In the genomic region with DNA sequence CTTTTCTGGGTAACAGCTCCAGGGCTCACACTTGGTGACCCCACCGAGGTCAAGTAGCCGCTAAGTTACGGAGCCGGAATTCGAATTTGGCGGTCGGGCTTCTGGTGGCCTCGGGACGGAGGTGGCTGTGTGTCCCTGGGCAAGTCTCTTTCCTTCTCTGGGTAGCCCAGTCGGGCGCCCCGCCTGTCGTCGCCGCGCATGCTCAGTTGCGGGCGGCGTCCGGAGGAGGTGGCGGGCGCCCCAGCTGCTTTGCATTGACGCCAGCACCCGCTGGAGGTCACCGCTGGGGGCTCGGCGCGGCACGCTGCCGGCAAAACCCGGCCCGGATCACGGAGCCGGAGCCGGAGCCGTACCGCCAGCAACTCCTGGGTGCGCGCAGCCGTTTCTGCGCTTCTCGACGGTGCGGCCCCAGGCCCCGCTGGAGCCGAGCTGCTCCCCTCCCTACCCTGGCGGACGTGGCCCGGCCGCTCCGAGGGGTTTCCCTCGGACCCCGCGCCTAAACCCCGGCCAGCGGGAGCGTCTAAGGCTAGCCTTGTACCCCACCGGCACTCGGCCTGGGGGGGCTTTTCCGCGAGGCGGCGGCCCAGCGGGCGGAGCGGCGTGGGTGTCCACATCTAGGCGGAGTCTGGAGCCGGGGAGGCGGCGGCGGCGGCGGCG, we compare ENCODE assay signal across 1 cellular context.
A peak's percentile ranks its signal among the peaks of the same experiment; 100 is the strongest.
TF ChIP-seq lines count a peak whose summit lies in the region.

No MANE protein-coding gene starts in this region.

TF ChIP-seq in K562, 482 proteins besides CTCF, POLR2A, EP300 and RAD21 (continued from another document and continues in another):
- TF ChIP-seq ZNF444 (CRISPR knock-in tag; IDR thresholded peaks at IDR 0.05), result no peak
- peak; percentile 30 to 58; a peak in 3 of 4 replicates for TF ChIP-seq FOXK2 (conservative IDR thresholded peaks at IDR 0.05 in 1 of 2, IDR thresholded peaks at IDR 0.05 in 1 of 2; ENCODE audit: low read depth in 2 of 2)
- TF ChIP-seq, protein P1, sequence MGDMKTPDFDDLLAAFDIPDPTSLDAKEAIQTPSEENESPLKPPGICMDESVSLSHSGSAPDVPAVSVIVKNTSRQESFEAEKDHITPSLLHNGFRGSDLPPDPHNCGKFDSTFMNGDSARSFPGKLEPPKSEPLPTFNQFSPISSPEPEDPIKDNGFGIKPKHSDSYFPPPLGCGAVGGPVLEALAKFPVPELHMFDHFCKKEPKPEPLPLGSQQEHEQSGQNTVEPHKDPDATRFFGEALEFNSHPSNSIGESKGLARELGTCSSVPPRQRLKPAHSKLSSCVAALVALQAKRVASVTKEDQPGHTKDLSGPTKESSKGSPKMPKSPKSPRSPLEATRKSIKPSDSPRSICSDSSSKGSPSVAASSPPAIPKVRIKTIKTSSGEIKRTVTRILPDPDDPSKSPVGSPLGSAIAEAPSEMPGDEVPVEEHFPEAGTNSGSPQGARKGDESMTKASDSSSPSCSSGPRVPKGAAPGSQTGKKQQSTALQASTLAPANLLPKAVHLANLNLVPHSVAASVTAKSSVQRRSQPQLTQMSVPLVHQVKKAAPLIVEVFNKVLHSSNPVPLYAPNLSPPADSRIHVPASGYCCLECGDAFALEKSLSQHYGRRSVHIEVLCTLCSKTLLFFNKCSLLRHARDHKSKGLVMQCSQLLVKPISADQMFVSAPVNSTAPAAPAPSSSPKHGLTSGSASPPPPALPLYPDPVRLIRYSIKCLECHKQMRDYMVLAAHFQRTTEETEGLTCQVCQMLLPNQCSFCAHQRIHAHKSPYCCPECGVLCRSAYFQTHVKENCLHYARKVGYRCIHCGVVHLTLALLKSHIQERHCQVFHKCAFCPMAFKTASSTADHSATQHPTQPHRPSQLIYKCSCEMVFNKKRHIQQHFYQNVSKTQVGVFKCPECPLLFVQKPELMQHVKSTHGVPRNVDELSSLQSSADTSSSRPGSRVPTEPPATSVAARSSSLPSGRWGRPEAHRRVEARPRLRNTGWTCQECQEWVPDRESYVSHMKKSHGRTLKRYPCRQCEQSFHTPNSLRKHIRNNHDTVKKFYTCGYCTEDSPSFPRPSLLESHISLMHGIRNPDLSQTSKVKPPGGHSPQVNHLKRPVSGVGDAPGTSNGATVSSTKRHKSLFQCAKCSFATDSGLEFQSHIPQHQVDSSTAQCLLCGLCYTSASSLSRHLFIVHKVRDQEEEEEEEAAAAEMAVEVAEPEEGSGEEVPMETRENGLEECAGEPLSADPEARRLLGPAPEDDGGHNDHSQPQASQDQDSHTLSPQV (IDR thresholded peaks at IDR 0.05), result peak; percentile 14; the same call in 1 of the 2 replicates
- peak; percentile 93 for TF ChIP-seq CCNT2 (IDR thresholded peaks at IDR 0.05; ENCODE audit: borderline replicate concordance, extremely low read depth, insufficient read length, low read depth, low read length)
- TF ChIP-seq, protein P2, sequence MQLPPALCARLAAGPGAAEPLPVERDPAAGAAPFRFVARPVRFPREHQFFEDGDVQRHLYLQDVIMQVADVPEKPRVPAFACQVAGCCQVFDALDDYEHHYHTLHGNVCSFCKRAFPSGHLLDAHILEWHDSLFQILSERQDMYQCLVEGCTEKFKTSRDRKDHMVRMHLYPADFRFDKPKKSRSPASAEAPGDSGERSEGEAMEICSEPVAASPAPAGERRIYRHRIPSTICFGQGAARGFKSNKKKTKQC (CRISPR knock-in tag; IDR thresholded peaks at IDR 0.05), result peak; percentile 53; the same call in 1 of the 2 replicates
- TF ChIP-seq CREB1 (IDR thresholded peaks at IDR 0.05), result peak; percentile 76
- TF ChIP-seq CREB1 (CRISPR knock-in tag; IDR thresholded peaks at IDR 0.05), result peak; percentile 88
- no peak for TF ChIP-seq DDX20 (tag; IDR thresholded peaks at IDR 0.05; ENCODE audit: low read depth)
- TF ChIP-seq, protein P3, sequence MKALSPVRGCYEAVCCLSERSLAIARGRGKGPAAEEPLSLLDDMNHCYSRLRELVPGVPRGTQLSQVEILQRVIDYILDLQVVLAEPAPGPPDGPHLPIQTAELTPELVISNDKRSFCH (CRISPR knock-in tag; IDR thresholded peaks at IDR 0.05), result no peak
- TF ChIP-seq, protein P3 (tag; IDR thresholded peaks at IDR 0.05), result peak; percentile 47; the same call in 1 of the 2 replicates
- TF ChIP-seq, protein P4, sequence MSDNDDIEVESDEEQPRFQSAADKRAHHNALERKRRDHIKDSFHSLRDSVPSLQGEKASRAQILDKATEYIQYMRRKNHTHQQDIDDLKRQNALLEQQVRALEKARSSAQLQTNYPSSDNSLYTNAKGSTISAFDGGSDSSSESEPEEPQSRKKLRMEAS (CRISPR knock-in tag; IDR thresholded peaks at IDR 0.05), result peak; percentile 77
- peak; percentile 69; the same call in 1 of the 2 replicates for TF ChIP-seq SAFB (IDR thresholded peaks at IDR 0.05; ENCODE audit: borderline replicate concordance, low read depth, low read length)
- 0 out of 2 replicates have a peak, but pooled peaks have one; percentile 30 for TF ChIP-seq DMBX1 (CRISPR knock-in tag; IDR thresholded peaks at IDR 0.05; ENCODE audit: borderline replicate concordance)
- TF ChIP-seq, protein P5, sequence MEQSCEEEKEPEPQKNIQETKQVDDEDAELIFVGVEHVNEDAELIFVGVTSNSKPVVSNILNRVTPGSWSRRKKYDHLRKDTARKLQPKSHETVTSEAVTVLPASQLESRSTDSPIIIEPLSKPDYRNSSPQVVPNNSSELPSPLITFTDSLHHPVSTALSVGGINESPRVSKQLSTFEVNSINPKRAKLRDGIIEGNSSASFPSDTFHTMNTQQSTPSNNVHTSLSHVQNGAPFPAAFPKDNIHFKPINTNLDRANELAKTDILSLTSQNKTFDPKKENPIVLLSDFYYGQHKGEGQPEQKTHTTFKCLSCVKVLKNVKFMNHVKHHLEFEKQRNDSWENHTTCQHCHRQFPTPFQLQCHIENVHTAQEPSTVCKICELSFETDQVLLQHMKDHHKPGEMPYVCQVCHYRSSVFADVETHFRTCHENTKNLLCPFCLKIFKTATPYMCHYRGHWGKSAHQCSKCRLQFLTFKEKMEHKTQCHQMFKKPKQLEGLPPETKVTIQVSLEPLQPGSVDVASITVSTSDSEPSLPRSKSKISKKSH (CRISPR knock-in tag; IDR thresholded peaks at IDR 0.05), result no peak
- TF ChIP-seq LCOR (CRISPR knock-in tag; IDR thresholded peaks at IDR 0.05), result no peak; the same call in 1 of the 2 replicates
- TF ChIP-seq CBFA2T3 (IDR thresholded peaks at IDR 0.05), result peak; percentile 26; the same call in 1 of the 2 replicates
- TF ChIP-seq JUND (IDR thresholded peaks at IDR 0.05; ENCODE audit: borderline replicate concordance, low read depth, low read length), result peak; percentile 77
- TF ChIP-seq JUND (tag; IDR thresholded peaks at IDR 0.05; ENCODE audit: borderline replicate concordance, low read depth, low read length), result peak; percentile 42; the same call in 1 of the 3 replicates
- peak; percentile 91 for TF ChIP-seq SMAD4 (CRISPR knock-in tag; conservative IDR thresholded peaks at IDR 0.05)
- TF ChIP-seq, protein P6, sequence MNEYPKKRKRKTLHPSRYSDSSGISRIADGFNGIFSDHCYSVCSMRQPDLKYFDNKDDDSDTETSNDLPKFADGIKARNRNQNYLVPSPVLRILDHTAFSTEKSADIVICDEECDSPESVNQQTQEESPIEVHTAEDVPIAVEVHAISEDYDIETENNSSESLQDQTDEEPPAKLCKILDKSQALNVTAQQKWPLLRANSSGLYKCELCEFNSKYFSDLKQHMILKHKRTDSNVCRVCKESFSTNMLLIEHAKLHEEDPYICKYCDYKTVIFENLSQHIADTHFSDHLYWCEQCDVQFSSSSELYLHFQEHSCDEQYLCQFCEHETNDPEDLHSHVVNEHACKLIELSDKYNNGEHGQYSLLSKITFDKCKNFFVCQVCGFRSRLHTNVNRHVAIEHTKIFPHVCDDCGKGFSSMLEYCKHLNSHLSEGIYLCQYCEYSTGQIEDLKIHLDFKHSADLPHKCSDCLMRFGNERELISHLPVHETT (CRISPR knock-in tag; conservative IDR thresholded peaks at IDR 0.05 in 1 of 2, IDR thresholded peaks at IDR 0.05 in 1 of 2), result no peak; a peak in 1 of 4 replicates
- TF ChIP-seq MTA3 (IDR thresholded peaks at IDR 0.05; ENCODE audit: borderline replicate concordance), result peak; percentile 56; the same call in 1 of the 2 replicates
- TF ChIP-seq, protein P7, sequence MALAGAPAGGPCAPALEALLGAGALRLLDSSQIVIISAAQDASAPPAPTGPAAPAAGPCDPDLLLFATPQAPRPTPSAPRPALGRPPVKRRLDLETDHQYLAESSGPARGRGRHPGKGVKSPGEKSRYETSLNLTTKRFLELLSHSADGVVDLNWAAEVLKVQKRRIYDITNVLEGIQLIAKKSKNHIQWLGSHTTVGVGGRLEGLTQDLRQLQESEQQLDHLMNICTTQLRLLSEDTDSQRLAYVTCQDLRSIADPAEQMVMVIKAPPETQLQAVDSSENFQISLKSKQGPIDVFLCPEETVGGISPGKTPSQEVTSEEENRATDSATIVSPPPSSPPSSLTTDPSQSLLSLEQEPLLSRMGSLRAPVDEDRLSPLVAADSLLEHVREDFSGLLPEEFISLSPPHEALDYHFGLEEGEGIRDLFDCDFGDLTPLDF (CRISPR knock-in tag; IDR thresholded peaks at IDR 0.05), result peak; percentile 81; the same call in 1 of the 2 replicates
- 0 out of 2 replicates have a peak, but pooled peaks have one; percentile 24 for TF ChIP-seq RBM34 (IDR thresholded peaks at IDR 0.05; ENCODE audit: borderline replicate concordance, insufficient read depth, low read length)
- TF ChIP-seq, protein P8, sequence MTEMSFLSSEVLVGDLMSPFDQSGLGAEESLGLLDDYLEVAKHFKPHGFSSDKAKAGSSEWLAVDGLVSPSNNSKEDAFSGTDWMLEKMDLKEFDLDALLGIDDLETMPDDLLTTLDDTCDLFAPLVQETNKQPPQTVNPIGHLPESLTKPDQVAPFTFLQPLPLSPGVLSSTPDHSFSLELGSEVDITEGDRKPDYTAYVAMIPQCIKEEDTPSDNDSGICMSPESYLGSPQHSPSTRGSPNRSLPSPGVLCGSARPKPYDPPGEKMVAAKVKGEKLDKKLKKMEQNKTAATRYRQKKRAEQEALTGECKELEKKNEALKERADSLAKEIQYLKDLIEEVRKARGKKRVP (CRISPR knock-in tag; IDR thresholded peaks at IDR 0.05), result no peak
- TF ChIP-seq PML (IDR thresholded peaks at IDR 0.05; ENCODE audit: low read length), result peak; percentile 9; the same call in 1 of the 2 replicates
- no peak for TF ChIP-seq ZNF274 (IDR thresholded peaks at IDR 0.05; ENCODE audit: borderline replicate concordance, low read depth, low read length)
- TF ChIP-seq ZFX (CRISPR knock-in tag; IDR thresholded peaks at IDR 0.05), result peak; percentile 85
- TF ChIP-seq KAT8 (IDR thresholded peaks at IDR 0.05; ENCODE audit: low read depth), result no peak
- peak; percentile 74 for TF ChIP-seq ZBTB7A (IDR thresholded peaks at IDR 0.05; ENCODE audit: borderline replicate concordance, control insufficient read depth, low read depth, low read length)
- TF ChIP-seq SLC30A9 (CRISPR knock-in tag; IDR thresholded peaks at IDR 0.05), result no peak
- no peak for TF ChIP-seq GATAD2A (IDR thresholded peaks at IDR 0.05)
- TF ChIP-seq RBFOX2 (IDR thresholded peaks at IDR 0.05; ENCODE audit: low read depth, low read length), result peak; percentile 83
- TF ChIP-seq NR2F6 (CRISPR knock-in tag; IDR thresholded peaks at IDR 0.05), result 0 out of 2 replicates have a peak, but pooled peaks have one; percentile 60
- TF ChIP-seq, protein P9, sequence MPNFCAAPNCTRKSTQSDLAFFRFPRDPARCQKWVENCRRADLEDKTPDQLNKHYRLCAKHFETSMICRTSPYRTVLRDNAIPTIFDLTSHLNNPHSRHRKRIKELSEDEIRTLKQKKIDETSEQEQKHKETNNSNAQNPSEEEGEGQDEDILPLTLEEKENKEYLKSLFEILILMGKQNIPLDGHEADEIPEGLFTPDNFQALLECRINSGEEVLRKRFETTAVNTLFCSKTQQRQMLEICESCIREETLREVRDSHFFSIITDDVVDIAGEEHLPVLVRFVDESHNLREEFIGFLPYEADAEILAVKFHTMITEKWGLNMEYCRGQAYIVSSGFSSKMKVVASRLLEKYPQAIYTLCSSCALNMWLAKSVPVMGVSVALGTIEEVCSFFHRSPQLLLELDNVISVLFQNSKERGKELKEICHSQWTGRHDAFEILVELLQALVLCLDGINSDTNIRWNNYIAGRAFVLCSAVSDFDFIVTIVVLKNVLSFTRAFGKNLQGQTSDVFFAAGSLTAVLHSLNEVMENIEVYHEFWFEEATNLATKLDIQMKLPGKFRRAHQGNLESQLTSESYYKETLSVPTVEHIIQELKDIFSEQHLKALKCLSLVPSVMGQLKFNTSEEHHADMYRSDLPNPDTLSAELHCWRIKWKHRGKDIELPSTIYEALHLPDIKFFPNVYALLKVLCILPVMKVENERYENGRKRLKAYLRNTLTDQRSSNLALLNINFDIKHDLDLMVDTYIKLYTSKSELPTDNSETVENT (CRISPR knock-in tag; IDR thresholded peaks at IDR 0.05), result peak; percentile 75
- TF ChIP-seq KLF1 (tag; IDR thresholded peaks at IDR 0.05), result no peak
- no peak for TF ChIP-seq CHCHD3 (CRISPR knock-in tag; IDR thresholded peaks at IDR 0.05)
- TF ChIP-seq, protein P10, sequence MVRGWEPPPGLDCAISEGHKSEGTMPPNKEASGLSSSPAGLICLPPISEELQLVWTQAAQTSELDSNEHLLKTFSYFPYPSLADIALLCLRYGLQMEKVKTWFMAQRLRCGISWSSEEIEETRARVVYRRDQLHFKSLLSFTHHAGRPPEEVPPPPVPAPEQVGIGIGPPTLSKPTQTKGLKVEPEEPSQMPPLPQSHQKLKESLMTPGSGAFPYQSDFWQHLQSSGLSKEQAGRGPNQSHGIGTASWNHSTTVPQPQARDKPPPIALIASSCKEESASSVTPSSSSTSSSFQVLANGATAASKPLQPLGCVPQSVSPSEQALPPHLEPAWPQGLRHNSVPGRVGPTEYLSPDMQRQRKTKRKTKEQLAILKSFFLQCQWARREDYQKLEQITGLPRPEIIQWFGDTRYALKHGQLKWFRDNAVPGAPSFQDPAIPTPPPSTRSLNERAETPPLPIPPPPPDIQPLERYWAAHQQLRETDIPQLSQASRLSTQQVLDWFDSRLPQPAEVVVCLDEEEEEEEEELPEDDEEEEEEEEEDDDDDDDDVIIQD (CRISPR knock-in tag; IDR thresholded peaks at IDR 0.05), result no peak
- TF ChIP-seq NCOA1 (IDR thresholded peaks at IDR 0.05; ENCODE audit: low read depth), result no peak
- TF ChIP-seq HIVEP1 (CRISPR knock-in tag; IDR thresholded peaks at IDR 0.05), result peak; percentile 80; the same call in 1 of the 2 replicates
- peak; percentile 85; the same call in 1 of the 2 replicates for TF ChIP-seq XRCC5 (IDR thresholded peaks at IDR 0.05; ENCODE audit: low read depth, low read length)
- peak in 1 of 2 experiments; percentile 28; a peak in 1 of 3 replicates for TF ChIP-seq CBX3 (IDR thresholded peaks at IDR 0.05; ENCODE audit: borderline replicate concordance in 1 of 2, low read length in 2 of 2)
- TF ChIP-seq ZNF12 (CRISPR knock-in tag; IDR thresholded peaks at IDR 0.05), result no peak
- 0 out of 2 replicates have a peak, but pooled peaks have one; percentile 7 for TF ChIP-seq ETV5 (CRISPR knock-in tag; IDR thresholded peaks at IDR 0.05; ENCODE audit: low read depth)
